Comparison of ENCODE assay signal across 8 cellular contexts in genomic region chr16:68244903-68245853, GRCh38. TPM values are rescaled to one million over a fixed set of nuclear protein-coding genes. Genes with fewer than 3 reads are reported as not detected.
A peak's percentile ranks its signal among the peaks of the same experiment; 100 is the strongest.
DNase-seq lines count a peak whose midpoint lies in the region; ATAC-seq and TF ChIP-seq lines count a peak whose summit lies in the region.

Gene PLA2G15 (plus strand): TSS chr16:68245373. CDS start chr16:68245427, 54 bp downstream.

- DNase-seq in NCI-H1105 (lab: John Stamatoyannopoulos, UW) (peak; percentile 72), T-helper 22 cell (ENCODE audit: low read depth) (peak; percentile 92), astrocyte of the cerebellum (ENCODE audit: low read depth) (peak; percentile 89), hepatocyte (ENCODE audit: low spot score) (peak; percentile 96), retina (peak; percentile 95), aorta (peak; percentile 98 to 100)

- no peaks in the 10 kb centered on the region for H4K20me1 ChIP-seq in hepatocyte (ENCODE audit: insufficient read depth, poor library complexity, severe bottlenecking)

- H3K9me3 ChIP-seq in hepatocyte (ENCODE audit: low read depth): no peaks in the 10 kb centered on the region
- no peaks in the 10 kb centered on the region for H3K9me3 ChIP-seq in aorta (ENCODE audit: control insufficient read depth, low read length)

- in situ Hi-C loops in astrocyte of the cerebellum (cut with HindIII; ENCODE audit: low sequenced_read_pairs): loop anchor here (5.0 kb wide), 1 partner anchor 87 kb away; no protein-coding TSS in a partner anchor

- H3K36me3 ChIP-seq in hepatocyte (replicated peaks; ENCODE audit: insufficient read depth, low read depth) (no peaks in the 10 kb centered on the region), aorta (ENCODE audit: control insufficient read depth in 1 of 2, insufficient read depth in 2 of 2, low read length in 1 of 2) (no peaks in the 10 kb centered on the region)

- no peaks in the 10 kb centered on the region for H3K27me3 ChIP-seq in hepatocyte
- no peaks in the 10 kb centered on the region for H3K27me3 ChIP-seq in aorta (ENCODE audit: control insufficient read depth in 1 of 2, insufficient read depth in 2 of 2, low read length in 1 of 2)

- TF ChIP-seq CTCF in astrocyte of the cerebellum (IDR thresholded peaks at IDR 0.05; ENCODE audit: low read depth, low read length, missing control alignments): no peak
- TF ChIP-seq CTCF in hepatocyte (IDR thresholded peaks at IDR 0.05; ENCODE audit: poor library complexity): no peak

- H3K9me2 ChIP-seq in hepatocyte (replicated peaks; ENCODE audit: insufficient read depth): no peaks in the 10 kb centered on the region

- peak within 1 kb of the TSS; percentile 92 for H3K4me2 ChIP-seq in hepatocyte

- intact Hi-C loops in aorta (cut with DNase I): loop anchor here (5.0 kb wide), 2 partner anchors 67 to 82 kb away; partner anchors contain the start of genes PRMT7 (in 1 of the 2) and SLC7A6OS (in 1 of the 2)

- ATAC-seq in HG02642 (IDR thresholded peaks at IDR 0.05; ENCODE audit: poor library complexity, unreplicated experiment): peak; percentile 85
- peak; percentile 98 for ATAC-seq in aorta (ENCODE audit: low FRiP score)

- H3K4me1 ChIP-seq in hepatocyte (ENCODE audit: insufficient read depth): peaks cover 7% of the 10 kb centered on the region
- H3K4me1 ChIP-seq in aorta (ENCODE audit: control insufficient read depth in 1 of 2, insufficient read depth in 2 of 2, low read length in 2 of 2): no peaks in the 10 kb centered on the region

- H3K27ac ChIP-seq in hepatocyte: peak within 1 kb of the TSS; percentile 26
- no peak within 1 kb of the TSS for H3K27ac ChIP-seq in aorta (ENCODE audit: low read depth in 1 of 2, low read length in 2 of 2)

- peaks cover 9% of the 10 kb centered on the region for H3K79me2 ChIP-seq in hepatocyte

- TF ChIP-seq POLR2A in GM15510 (IDR thresholded peaks at IDR 0.05; ENCODE audit: borderline replicate concordance, extremely low read depth, insufficient read length): peak; percentile 75

- 2% methylated on average over 59 of the region's 75 CpGs for WGBS in hepatocyte (ENCODE audit: low lambda C conversion rate, missing lambda C conversion rate)
- WGBS in aorta, 2 donors: 1% methylated on average over 68 to 75 of the region's 75 CpGs

- peak within 1 kb of the TSS; percentile 81 for H2AFZ ChIP-seq in hepatocyte

- H3K4me3 ChIP-seq in astrocyte of the cerebellum (ENCODE audit: low read depth, low read length): peak within 1 kb of the TSS; percentile 97
- H3K4me3 ChIP-seq in hepatocyte: peak within 1 kb of the TSS; percentile 96
- peak within 1 kb of the TSS; percentile 58 to 88 for H3K4me3 ChIP-seq in aorta (ENCODE audit: low read length in 2 of 2)

RNA-seq across cellular contexts. Expression of gene PLA2G15, which starts in this region (rescaled TPM):
- total RNA-seq in hepatocyte (24.2 and 34.8 TPM in 2 replicates), aorta (10 to 100 TPM; 13.6 to 28.4 TPM)
- polyA plus RNA-seq in hepatocyte (31.7 and 34.2 TPM in 2 replicates), aorta (1 to 10 TPM; 7.2 to 7.5 TPM)
